8 cellular contexts compared by ENCODE assay signal in genomic region chr1:16218014-16218673, GRCh38. TPM values are rescaled to one million over a fixed set of nuclear protein-coding genes. Genes with fewer than 3 reads are reported as not detected.
DNase-seq lines count a peak whose midpoint lies in the region; ATAC-seq, FAIRE-seq and TF ChIP-seq lines count a peak whose summit lies in the region.

No MANE protein-coding gene starts in this region.

- TF ChIP-seq CTCF in A549 (IDR thresholded peaks at IDR 0.05): no peak
- TF ChIP-seq CTCF in endodermal cell (conservative IDR thresholded peaks at IDR 0.05): no peak
- TF ChIP-seq CTCF in neural progenitor cell (IDR thresholded peaks at IDR 0.05): no peak

- H3K36me3 Mint-ChIP-seq in endodermal cell (ENCODE audit: low read depth) (no peaks in the 10 kb centered on the region), neural progenitor cell (no peaks in the 10 kb centered on the region)

- no peak for ATAC-seq in A549
- no peak for ATAC-seq in HG03378 (IDR thresholded peaks at IDR 0.05; ENCODE audit: unreplicated experiment)

- H3K27ac Mint-ChIP-seq in endodermal cell (no peak overlapping the region), neural progenitor cell (no peak overlapping the region)

- H3K27me3 ChIP-seq in HUES64 (ENCODE audit: insufficient read depth, low read length) (peaks cover 14% of the 10 kb centered on the region), endodermal cell (ENCODE audit: control insufficient read depth, insufficient read depth, low read length, poor library complexity, severe bottlenecking) (peaks cover 51% of the 10 kb centered on the region), neural progenitor cell (peaks cover 63% of the 10 kb centered on the region)

- H3K9me3 ChIP-seq in A549 (no peaks in the 10 kb centered on the region), HUES64 (ENCODE audit: insufficient read depth, low read depth, low read length) (no peaks in the 10 kb centered on the region), endodermal cell (ENCODE audit: control insufficient read depth, low read length) (no peaks in the 10 kb centered on the region), neural progenitor cell (ENCODE audit: low read depth) (no peaks in the 10 kb centered on the region)

- H3K4me3 Mint-ChIP-seq in endodermal cell: peak overlapping the region; percentile 51
- H3K4me3 Mint-ChIP-seq in neural progenitor cell: peak overlapping the region; percentile 87

- H3K4me2 ChIP-seq in A549: peak overlapping the region; percentile 94
- peak overlapping the region; percentile 69 for H3K4me2 ChIP-seq in neural progenitor cell

- H3K4me1 Mint-ChIP-seq in endodermal cell (peaks cover 7% of the 10 kb centered on the region), neural progenitor cell (peaks cover 20% of the 10 kb centered on the region)

- no peak for TF ChIP-seq POLR2A in A549 (IDR thresholded peaks at IDR 0.05; ENCODE audit: low read length)
- no peak for TF ChIP-seq POLR2A in erythroblast (IDR thresholded peaks at IDR 0.05; ENCODE audit: low read length)

- H3K9me3 Mint-ChIP-seq in endodermal cell: no peaks in the 10 kb centered on the region
- no peaks in the 10 kb centered on the region for H3K9me3 Mint-ChIP-seq in neural progenitor cell

- peaks cover 15% of the 10 kb centered on the region for H3F3A ChIP-seq in neural progenitor cell (ENCODE audit: low read depth)

- FAIRE-seq in A549 (lab: Jason Lieb, UNC): no peak

- H3K9ac ChIP-seq in HUES64 (ENCODE audit: low read depth, low read length) (no peak overlapping the region), endodermal cell (ENCODE audit: extremely low read depth, low read length, poor library complexity, severe bottlenecking) (no peak overlapping the region), neural progenitor cell (no peak overlapping the region)

- H3K4me3 ChIP-seq in A549 (peak overlapping the region; percentile 46; the same call in 1 of the 3 replicates), HUES64 (ENCODE audit: low read length) (peak overlapping the region; percentile 55; the same call in 1 of the 2 replicates), endodermal cell (ENCODE audit: low read length) (no peak overlapping the region), neural progenitor cell (peak overlapping the region; percentile 48)

- H3K79me2 ChIP-seq in neural progenitor cell (ENCODE audit: low read depth): no peaks in the 10 kb centered on the region

- no peak for TF ChIP-seq EP300 in A549 (IDR thresholded peaks at IDR 0.05)

- H3K27ac ChIP-seq in A549 (peak overlapping the region; percentile 70 to 81), HUES64 (ENCODE audit: low read depth, low read length) (no peak overlapping the region), endodermal cell (ENCODE audit: low read depth, low read length) (no peak overlapping the region), neural progenitor cell (no peak overlapping the region)

- WGBS in A549 (ENCODE audit: missing lambda C conversion rate): 89% methylated on average over 7 of the region's 12 CpGs
- 84% methylated on average over 12 of the region's 12 CpGs for WGBS in HUES64
- WGBS in endodermal cell (ENCODE audit: insufficient coverage in 1 of 2, insufficient read length in 1 of 2), 2 experiments: 90 to 91% methylated on average over 12 of the region's 12 CpGs

- POLR2A ChIA-PET in A549 (lab: Yijun Ruan, JAX): interaction anchor here (1.1 to 1.8 kb wide), 2 partner anchors 10 to 12 kb away, joined by 3 to 29 read pairs; no protein-coding TSS in a partner anchor

- H3K36me3 ChIP-seq in HUES64 (ENCODE audit: insufficient read depth, low read length): no peaks in the 10 kb centered on the region
- no peaks in the 10 kb centered on the region for H3K36me3 ChIP-seq in endodermal cell (ENCODE audit: control insufficient read depth, insufficient read depth, low read length)
- no peaks in the 10 kb centered on the region for H3K36me3 ChIP-seq in neural progenitor cell

- no peak for DNase-seq in A549 (ENCODE audit: low read depth in 1 of 2, low spot score in 1 of 2)
- no peak for DNase-seq in endodermal cell
- no peak for DNase-seq in neural progenitor cell (ENCODE audit: low spot score)
- DNase-seq in DMS 273 (lab: John Stamatoyannopoulos, UW; ENCODE audit: unreplicated experiment): no peak
- DNase-seq in erythroblast (lab: John Stamatoyannopoulos, UW): no peak
- no peak for DNase-seq in stimulated activated CD4-positive, alpha-beta T cell treated with anti-CD3 and anti-CD28 coated beads, Interleukin-2, amount 100 ng/mL, for 48 hours

- CTCF ChIA-PET in A549 (lab: Yijun Ruan, JAX): interaction anchor here (1.4 to 2.4 kb wide), 3 partner anchors 11 to 26 kb away, joined by 4 to 10 read pairs (median 9); no protein-coding TSS in a partner anchor

- no peak for TF ChIP-seq RAD21 in A549 (conservative IDR thresholded peaks at IDR 0.05 in 1 of 2, IDR thresholded peaks at IDR 0.05 in 1 of 2)

- H3K4me1 ChIP-seq in A549 (peaks cover 5% of the 10 kb centered on the region; the same call in 2 of the 3 replicates), HUES64 (ENCODE audit: insufficient read depth, low read length) (peaks cover 15% of the 10 kb centered on the region), endodermal cell (ENCODE audit: control insufficient read depth, insufficient read depth, low read length) (no peaks in the 10 kb centered on the region), neural progenitor cell (peaks cover 5% of the 10 kb centered on the region)

- H4K20me1 ChIP-seq in neural progenitor cell (ENCODE audit: low read depth): no peaks in the 10 kb centered on the region

- H3K27me3 Mint-ChIP-seq in endodermal cell (ENCODE audit: insufficient read depth) (peaks cover 50% of the 10 kb centered on the region), neural progenitor cell (ENCODE audit: insufficient read depth, low read depth) (peaks cover 23% of the 10 kb centered on the region)

- no peak overlapping the region for H2AFZ ChIP-seq in neural progenitor cell (replicated peaks)

TF ChIP-seq in A549, 52 proteins besides CTCF, POLR2A, EP300 and RAD21:
- TF ChIP-seq TFCP2L1 (CRISPR knock-in tag; IDR thresholded peaks at IDR 0.05): no peak
- TF ChIP-seq CBX8 (IDR thresholded peaks at IDR 0.05): no peak
- no peak for TF ChIP-seq ZFP36 (IDR thresholded peaks at IDR 0.05; ENCODE audit: borderline replicate concordance, partially characterized antibody)
- TF ChIP-seq ZC3H11A (IDR thresholded peaks at IDR 0.05): no peak
- TF ChIP-seq SMC3 (IDR thresholded peaks at IDR 0.05): no peak
- TF ChIP-seq RFX5 (IDR thresholded peaks at IDR 0.05): no peak
- TF ChIP-seq CHD2 (IDR thresholded peaks at IDR 0.05; ENCODE audit: low read length, partially characterized antibody): no peak
- TF ChIP-seq FOXS1 (CRISPR knock-in tag; IDR thresholded peaks at IDR 0.05): no peak
- no peak for TF ChIP-seq MAFK (IDR thresholded peaks at IDR 0.05; ENCODE audit: partially characterized antibody)
- no peak for TF ChIP-seq HDAC2 (IDR thresholded peaks at IDR 0.05)
- no peak for TF ChIP-seq KDM1A (IDR thresholded peaks at IDR 0.05; ENCODE audit: low read depth)
- no peak for TF ChIP-seq NPAS2 (CRISPR knock-in tag; IDR thresholded peaks at IDR 0.05; ENCODE audit: borderline replicate concordance)
- TF ChIP-seq MYC (IDR thresholded peaks at IDR 0.05; ENCODE audit: borderline replicate concordance, low read length): no peak
- no peak for TF ChIP-seq ATOH8 (CRISPR knock-in tag; IDR thresholded peaks at IDR 0.05; ENCODE audit: low read depth)
- no peak for TF ChIP-seq EHF (CRISPR knock-in tag; IDR thresholded peaks at IDR 0.05)

RNA-seq across cellular contexts. Expression of gene ARHGEF19, which starts 5.7 kb away (rescaled TPM):
- 6.1 and 6.7 TPM in 2 replicates for polyA plus RNA-seq in A549 (2011; rRNA removed)
- polyA plus RNA-seq in A549 (2012; cell fraction: cytosol; rRNA removed): 9.2 and 11.2 TPM in 2 replicates
- polyA plus RNA-seq in A549 (2012; cell fraction: nucleus; rRNA removed): 25.8 and 26.3 TPM in 2 replicates
- 7.6 to 9.5 TPM (median 9.2 TPM) in 3 replicates for polyA plus RNA-seq in A549 (2017; fragmentation: RNase III; extraction: RNeasy Plus Mini Kit Qiagen cat#74134 plus additional on column Dnase treatment)
- 3.2 and 4.2 TPM in 2 replicates for polyA minus RNA-seq in A549 (2011; rRNA and poly(A)+ RNA removed)
- 12.8 TPM for polyA plus RNA-seq in HUES64 (2013, experiment 1 of 2)
- polyA plus RNA-seq in HUES64 (2013, experiment 2 of 2): 15.7 TPM
- total RNA-seq in endodermal cell: 10 to 100 TPM; 14.8 to 17.5 TPM
- polyA plus RNA-seq in endodermal cell (2013, experiment 1 of 2): 10.2 TPM
- 10.8 TPM for polyA plus RNA-seq in endodermal cell (2013, experiment 2 of 2)
- 10.9 and 22.2 TPM in 2 replicates for total RNA-seq in neural progenitor cell (ENCODE audit: low replicate concordance)

RNA-seq across cellular contexts. Expression of gene CPLANE2, which starts 18.8 kb away (rescaled TPM):
- polyA plus RNA-seq in A549 (2011; rRNA removed) (2.4 and 3.6 TPM in 2 replicates), A549 (2017; fragmentation: RNase III; extraction: RNeasy Plus Mini Kit Qiagen cat#74134 plus additional on column Dnase treatment) (2.6 to 3.7 TPM (median 2.8 TPM) in 3 replicates)
- 3.5 and 5.1 TPM in 2 replicates for polyA plus RNA-seq in A549 (2012; cell fraction: cytosol; rRNA removed)
- polyA plus RNA-seq in A549 (2012; cell fraction: nucleus; rRNA removed): 5.7 and 6.7 TPM in 2 replicates
- polyA minus RNA-seq in A549 (2011; rRNA and poly(A)+ RNA removed): 5.3 and 14.1 TPM in 2 replicates
- polyA plus RNA-seq in HUES64 (2013, experiment 1 of 2): 5.7 TPM
- polyA plus RNA-seq in HUES64 (2013, experiment 2 of 2): 4.8 TPM
- total RNA-seq in endodermal cell (10 to 100 TPM in 1 of 2 donors, 1 to 10 TPM in 1; 9.6 to 10.3 TPM), neural progenitor cell (ENCODE audit: low replicate concordance) (3.0 and 11.4 TPM in 2 replicates)
- 7.5 TPM for polyA plus RNA-seq in endodermal cell (2013, experiment 1 of 2)
- polyA plus RNA-seq in endodermal cell (2013, experiment 2 of 2): 6.0 TPM

Comparison
In these comparisons a context has a peak if more than half of its experiments do, and no peak if none do; other contexts are left out.
1. H3K27ac ChIP-seq: peak in A549 (2 of 2); none in HUES64 (single experiment), endodermal cell (single experiment) and neural progenitor cell (single experiment).